1 cellular context compared by ENCODE assay signal in the genomic region with DNA sequence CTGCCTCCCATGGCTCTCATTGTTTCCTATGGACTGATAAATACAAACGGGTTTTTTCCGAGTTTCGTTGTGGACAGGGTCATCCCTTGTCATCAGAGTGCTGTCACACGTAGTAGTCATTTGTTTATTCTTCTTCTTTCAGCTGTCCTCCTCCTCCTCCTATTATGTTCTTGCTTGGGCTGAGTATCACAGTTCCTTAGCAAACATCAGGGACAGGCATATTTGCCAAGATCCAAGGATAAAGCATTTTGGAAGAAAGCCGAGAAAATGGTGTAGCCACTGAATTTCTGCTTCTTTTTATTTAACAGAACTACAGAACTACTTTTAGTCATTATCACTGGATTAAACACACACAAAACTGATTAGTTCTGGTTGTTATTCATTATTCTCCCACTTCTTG.
TF ChIP-seq lines count a peak whose summit lies in the region.

No MANE protein-coding gene starts in this region.

TF ChIP-seq in neural cell, 6 proteins besides CTCF, POLR2A, EP300 and RAD21:
- no peak for TF ChIP-seq EZH2 (IDR thresholded peaks at IDR 0.05; ENCODE audit: borderline replicate concordance, insufficient read depth, low read length, poor library complexity, severe bottlenecking)
- TF ChIP-seq TAF1 (IDR thresholded peaks at IDR 0.05; ENCODE audit: low read depth) = no peak
- TF ChIP-seq MXI1 (conservative IDR thresholded peaks at IDR 0.05; ENCODE audit: poor library complexity, severe bottlenecking) = no peak
- TF ChIP-seq, protein P1, sequence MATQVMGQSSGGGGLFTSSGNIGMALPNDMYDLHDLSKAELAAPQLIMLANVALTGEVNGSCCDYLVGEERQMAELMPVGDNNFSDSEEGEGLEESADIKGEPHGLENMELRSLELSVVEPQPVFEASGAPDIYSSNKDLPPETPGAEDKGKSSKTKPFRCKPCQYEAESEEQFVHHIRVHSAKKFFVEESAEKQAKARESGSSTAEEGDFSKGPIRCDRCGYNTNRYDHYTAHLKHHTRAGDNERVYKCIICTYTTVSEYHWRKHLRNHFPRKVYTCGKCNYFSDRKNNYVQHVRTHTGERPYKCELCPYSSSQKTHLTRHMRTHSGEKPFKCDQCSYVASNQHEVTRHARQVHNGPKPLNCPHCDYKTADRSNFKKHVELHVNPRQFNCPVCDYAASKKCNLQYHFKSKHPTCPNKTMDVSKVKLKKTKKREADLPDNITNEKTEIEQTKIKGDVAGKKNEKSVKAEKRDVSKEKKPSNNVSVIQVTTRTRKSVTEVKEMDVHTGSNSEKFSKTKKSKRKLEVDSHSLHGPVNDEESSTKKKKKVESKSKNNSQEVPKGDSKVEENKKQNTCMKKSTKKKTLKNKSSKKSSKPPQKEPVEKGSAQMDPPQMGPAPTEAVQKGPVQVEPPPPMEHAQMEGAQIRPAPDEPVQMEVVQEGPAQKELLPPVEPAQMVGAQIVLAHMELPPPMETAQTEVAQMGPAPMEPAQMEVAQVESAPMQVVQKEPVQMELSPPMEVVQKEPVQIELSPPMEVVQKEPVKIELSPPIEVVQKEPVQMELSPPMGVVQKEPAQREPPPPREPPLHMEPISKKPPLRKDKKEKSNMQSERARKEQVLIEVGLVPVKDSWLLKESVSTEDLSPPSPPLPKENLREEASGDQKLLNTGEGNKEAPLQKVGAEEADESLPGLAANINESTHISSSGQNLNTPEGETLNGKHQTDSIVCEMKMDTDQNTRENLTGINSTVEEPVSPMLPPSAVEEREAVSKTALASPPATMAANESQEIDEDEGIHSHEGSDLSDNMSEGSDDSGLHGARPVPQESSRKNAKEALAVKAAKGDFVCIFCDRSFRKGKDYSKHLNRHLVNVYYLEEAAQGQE (IDR thresholded peaks at IDR 0.05; ENCODE audit: borderline replicate concordance) = no peak
- no peak for TF ChIP-seq POLR2AphosphoS5 (IDR thresholded peaks at IDR 0.05)
- TF ChIP-seq SMC3 (conservative IDR thresholded peaks at IDR 0.05; ENCODE audit: poor library complexity) = no peak
TF ChIP-seq in neural cell: peak in this region for 0.
